In the genomic region with DNA sequence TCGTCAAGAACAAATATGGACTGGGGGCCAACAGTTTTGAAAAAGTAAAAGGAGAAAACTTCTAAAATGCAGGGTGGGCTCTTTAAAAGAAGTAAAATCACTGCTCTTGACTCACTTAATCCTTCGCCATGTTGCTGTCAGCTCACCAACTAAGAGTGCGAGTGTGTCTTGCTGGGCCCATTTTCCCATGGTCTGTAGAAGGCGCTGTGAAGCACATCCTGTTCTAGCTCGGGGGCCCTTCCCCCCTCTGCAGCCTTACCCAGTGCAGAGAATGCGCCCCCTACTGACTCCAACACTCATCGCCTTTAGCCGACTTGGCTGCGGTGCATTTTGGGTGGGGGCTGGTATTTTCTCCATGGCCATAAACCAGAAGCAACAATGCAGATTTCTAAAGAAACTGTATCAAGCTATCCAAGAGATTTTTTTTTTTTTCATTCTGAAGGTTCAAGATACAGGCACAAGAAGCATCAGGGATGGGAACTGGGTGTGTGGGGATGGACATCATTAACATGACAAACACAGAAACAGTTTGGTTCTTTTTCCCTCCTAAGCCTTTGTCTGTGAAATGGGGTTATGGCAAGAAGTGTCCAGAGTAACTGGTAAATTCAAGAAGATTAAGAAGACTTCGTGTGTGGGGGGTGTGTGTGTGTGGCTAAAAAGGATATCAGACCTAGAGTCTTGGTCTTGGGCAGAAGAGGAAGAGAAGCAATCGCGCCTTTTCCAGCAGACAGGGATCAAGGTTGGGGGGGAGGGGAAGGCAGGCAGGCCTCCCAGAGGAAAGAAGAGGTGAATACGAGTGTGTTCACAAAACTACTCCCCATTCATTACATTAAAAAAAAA, we compare ENCODE assay signal across 1 cellular context.
A peak's percentile ranks its signal among the peaks of the same experiment; 100 is the strongest.
TF ChIP-seq lines count a peak whose summit lies in the region.

No MANE protein-coding gene starts in this region.

TF ChIP-seq in WTC11, 78 proteins besides CTCF, POLR2A, EP300 and RAD21 (continued from another document):
- peak; percentile 92; the same call in 1 of the 2 replicates for TF ChIP-seq HMGXB4 (CRISPR knock-in tag; IDR thresholded peaks at IDR 0.05)
- no peak for TF ChIP-seq FOXP4 (CRISPR knock-in tag; IDR thresholded peaks at IDR 0.05)
- TF ChIP-seq TP53 (CRISPR knock-in tag; IDR thresholded peaks at IDR 0.05) = no peak
- no peak for TF ChIP-seq ATF2 (CRISPR knock-in tag; IDR thresholded peaks at IDR 0.05; ENCODE audit: borderline replicate concordance, low read depth)
- 0 out of 2 replicates have a peak, but pooled peaks have one; percentile 58 for TF ChIP-seq TEAD1 (CRISPR knock-in tag; IDR thresholded peaks at IDR 0.05)
- TF ChIP-seq ZNF281 (CRISPR knock-in tag; IDR thresholded peaks at IDR 0.05) = peak; percentile 98
- 0 out of 2 replicates have a peak, but pooled peaks have one; percentile 39 for TF ChIP-seq ESRRA (CRISPR knock-in tag; IDR thresholded peaks at IDR 0.05; ENCODE audit: borderline replicate concordance)
- TF ChIP-seq GABPB1 (CRISPR knock-in tag; IDR thresholded peaks at IDR 0.05) = peak; percentile 79
- TF ChIP-seq KAT7 (CRISPR knock-in tag; IDR thresholded peaks at IDR 0.05; ENCODE audit: borderline replicate concordance) = peak; percentile 69; the same call in 1 of the 2 replicates
- 0 out of 2 replicates have a peak, but pooled peaks have one; percentile 73 for TF ChIP-seq EMX1 (CRISPR knock-in tag; IDR thresholded peaks at IDR 0.05)
- TF ChIP-seq ZNF416 (CRISPR knock-in tag; IDR thresholded peaks at IDR 0.05) = no peak
- TF ChIP-seq, protein P1, sequence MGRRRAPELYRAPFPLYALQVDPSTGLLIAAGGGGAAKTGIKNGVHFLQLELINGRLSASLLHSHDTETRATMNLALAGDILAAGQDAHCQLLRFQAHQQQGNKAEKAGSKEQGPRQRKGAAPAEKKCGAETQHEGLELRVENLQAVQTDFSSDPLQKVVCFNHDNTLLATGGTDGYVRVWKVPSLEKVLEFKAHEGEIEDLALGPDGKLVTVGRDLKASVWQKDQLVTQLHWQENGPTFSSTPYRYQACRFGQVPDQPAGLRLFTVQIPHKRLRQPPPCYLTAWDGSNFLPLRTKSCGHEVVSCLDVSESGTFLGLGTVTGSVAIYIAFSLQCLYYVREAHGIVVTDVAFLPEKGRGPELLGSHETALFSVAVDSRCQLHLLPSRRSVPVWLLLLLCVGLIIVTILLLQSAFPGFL (CRISPR knock-in tag; IDR thresholded peaks at IDR 0.05; ENCODE audit: borderline replicate concordance) = peak; percentile 29; the same call in 1 of the 2 replicates
- no peak for TF ChIP-seq E2F5 (CRISPR knock-in tag; IDR thresholded peaks at IDR 0.05)
- TF ChIP-seq, protein P2, sequence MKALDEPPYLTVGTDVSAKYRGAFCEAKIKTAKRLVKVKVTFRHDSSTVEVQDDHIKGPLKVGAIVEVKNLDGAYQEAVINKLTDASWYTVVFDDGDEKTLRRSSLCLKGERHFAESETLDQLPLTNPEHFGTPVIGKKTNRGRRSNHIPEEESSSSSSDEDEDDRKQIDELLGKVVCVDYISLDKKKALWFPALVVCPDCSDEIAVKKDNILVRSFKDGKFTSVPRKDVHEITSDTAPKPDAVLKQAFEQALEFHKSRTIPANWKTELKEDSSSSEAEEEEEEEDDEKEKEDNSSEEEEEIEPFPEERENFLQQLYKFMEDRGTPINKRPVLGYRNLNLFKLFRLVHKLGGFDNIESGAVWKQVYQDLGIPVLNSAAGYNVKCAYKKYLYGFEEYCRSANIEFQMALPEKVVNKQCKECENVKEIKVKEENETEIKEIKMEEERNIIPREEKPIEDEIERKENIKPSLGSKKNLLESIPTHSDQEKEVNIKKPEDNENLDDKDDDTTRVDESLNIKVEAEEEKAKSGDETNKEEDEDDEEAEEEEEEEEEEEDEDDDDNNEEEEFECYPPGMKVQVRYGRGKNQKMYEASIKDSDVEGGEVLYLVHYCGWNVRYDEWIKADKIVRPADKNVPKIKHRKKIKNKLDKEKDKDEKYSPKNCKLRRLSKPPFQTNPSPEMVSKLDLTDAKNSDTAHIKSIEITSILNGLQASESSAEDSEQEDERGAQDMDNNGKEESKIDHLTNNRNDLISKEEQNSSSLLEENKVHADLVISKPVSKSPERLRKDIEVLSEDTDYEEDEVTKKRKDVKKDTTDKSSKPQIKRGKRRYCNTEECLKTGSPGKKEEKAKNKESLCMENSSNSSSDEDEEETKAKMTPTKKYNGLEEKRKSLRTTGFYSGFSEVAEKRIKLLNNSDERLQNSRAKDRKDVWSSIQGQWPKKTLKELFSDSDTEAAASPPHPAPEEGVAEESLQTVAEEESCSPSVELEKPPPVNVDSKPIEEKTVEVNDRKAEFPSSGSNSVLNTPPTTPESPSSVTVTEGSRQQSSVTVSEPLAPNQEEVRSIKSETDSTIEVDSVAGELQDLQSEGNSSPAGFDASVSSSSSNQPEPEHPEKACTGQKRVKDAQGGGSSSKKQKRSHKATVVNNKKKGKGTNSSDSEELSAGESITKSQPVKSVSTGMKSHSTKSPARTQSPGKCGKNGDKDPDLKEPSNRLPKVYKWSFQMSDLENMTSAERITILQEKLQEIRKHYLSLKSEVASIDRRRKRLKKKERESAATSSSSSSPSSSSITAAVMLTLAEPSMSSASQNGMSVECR (CRISPR knock-in tag; IDR thresholded peaks at IDR 0.05; ENCODE audit: borderline replicate concordance) = peak; percentile 52; the same call in 1 of the 2 replicates
- TF ChIP-seq TEAD4 (CRISPR knock-in tag; IDR thresholded peaks at IDR 0.05) = 0 out of 2 replicates have a peak, but pooled peaks have one; percentile 6
- peak; percentile 65; the same call in 1 of the 2 replicates for TF ChIP-seq FOXK1 (CRISPR knock-in tag; IDR thresholded peaks at IDR 0.05)
- no peak for TF ChIP-seq NFATC4 (CRISPR knock-in tag; IDR thresholded peaks at IDR 0.05)
- peak; percentile 53; the same call in 1 of the 2 replicates for TF ChIP-seq ERG (CRISPR knock-in tag; IDR thresholded peaks at IDR 0.05)
- no peak for TF ChIP-seq CBFB (CRISPR knock-in tag; IDR thresholded peaks at IDR 0.05; ENCODE audit: low read depth)
